Comparison of ENCODE assay signal across 11 cellular contexts in the genomic region with DNA sequence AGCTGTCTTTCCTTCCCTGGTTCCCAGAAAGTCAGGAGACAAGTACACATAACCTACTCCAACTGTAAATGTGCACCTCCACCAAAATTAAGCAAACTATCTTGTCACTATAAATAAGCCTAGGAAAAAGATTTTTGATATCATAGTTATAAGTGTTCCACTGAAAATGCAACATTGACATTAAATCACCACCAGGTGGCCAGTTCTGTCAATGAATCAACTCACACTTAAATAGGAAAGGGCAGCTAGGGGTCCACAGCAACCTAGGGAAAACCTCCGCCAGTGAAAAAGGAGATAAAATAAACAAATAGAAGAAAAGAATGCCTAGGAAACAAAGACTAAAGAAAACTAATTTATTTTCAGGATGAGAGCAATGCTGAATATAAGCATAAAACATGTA.
DNase-seq lines count a peak whose midpoint lies in the region; ATAC-seq and TF ChIP-seq lines count a peak whose summit lies in the region.
"Had no signal": no experiment of that assay in that cellular context is flagged by ENCODE, and none has a peak within 500 bp of the region (broad histone marks: within the 10 kb centered on the region; RNA-seq: fewer than 3 reads in every experiment).

No MANE protein-coding gene starts in this region.

- ATAC-seq in SK-N-SH treated with all-trans-retinoic acid at 6 μM for 48 hours, result 0 out of 3 replicates have a peak, but pooled peaks have one; percentile 40

- no peaks in the 10 kb centered on the region for H3K27me3 ChIP-seq in A673 (replicated peaks; ENCODE audit: insufficient read depth, low read depth, low read length, poor library complexity)
- H3K27me3 ChIP-seq in KMS-11 (ENCODE audit: insufficient read depth, low read depth), result no peaks in the 10 kb centered on the region

- no peak overlapping the region for H2AFZ ChIP-seq in KMS-11 (ENCODE audit: low read depth)

- H4K20me1 ChIP-seq in KMS-11 (ENCODE audit: insufficient read depth), result no peaks in the 10 kb centered on the region

- H3K79me2 ChIP-seq in KMS-11 (ENCODE audit: insufficient read depth, low read depth), result no peaks in the 10 kb centered on the region

- H3K4me3 ChIP-seq in A673 (ENCODE audit: low read depth, low read length, poor library complexity, severe bottlenecking) (no peak overlapping the region), KMS-11 (IDR thresholded peaks at IDR 0.05; ENCODE audit: insufficient read depth, low read depth, low read length) (no peak overlapping the region)

- TF ChIP-seq CTCF in A673 (conservative IDR thresholded peaks at IDR 0.05; ENCODE audit: low read depth, low read length) (peak; percentile 55), KMS-11 (conservative IDR thresholded peaks at IDR 0.05; ENCODE audit: low read depth, low read length) (peak; percentile 66)

- CTCF ChIA-PET in A673 (lab: Charles Lee), result interaction anchor here (1.0 kb wide), 1 partner anchor 1473 kb away, joined by 3 read pairs; no protein-coding TSS in a partner anchor

- H3K9me3 ChIP-seq in A673 (ENCODE audit: low read depth, low read length, poor library complexity, severe bottlenecking), result no peaks in the 10 kb centered on the region

- intact Hi-C loops in A673 (cut with micrococcal nuclease; ENCODE audit: unreplicated experiment), result loop anchor here (2.0 to 10.0 kb wide), 3 partner anchors 229 to 1471 kb away; no protein-coding TSS in a partner anchor

- no peak overlapping the region for H3K9ac ChIP-seq in KMS-11

- H3K36me3 ChIP-seq in A673 (ENCODE audit: insufficient read depth, low read length, poor library complexity, severe bottlenecking) (no peaks in the 10 kb centered on the region), KMS-11 (ENCODE audit: insufficient read depth) (no peaks in the 10 kb centered on the region)

- peak; percentile 37 for DNase-seq in A673 (ENCODE audit: low spot score)
- peak; percentile 0 for DNase-seq in iPS DF 19.7 (ENCODE audit: low read depth, low spot score)
- DNase-seq in NCI-H128 (lab: John Stamatoyannopoulos, UW; ENCODE audit: unreplicated experiment), result no peak
- DNase-seq in hypothalamus (lab: John Stamatoyannopoulos, UW), result no peak
- DNase-seq in NCI-H2029 treated with DMSO at 0.1 percent for 48 hours (lab: John Stamatoyannopoulos, UW), result no peak
- DNase-seq in activated T-cell treated with anti-CD3 and anti-CD28 coated beads for 4 hours, result no peak
- DNase-seq: CD4-positive, CD25-positive, alpha-beta regulatory T cell; MV-4-11; stimulated activated naive CD4-positive, alpha-beta T cell treated with Interleukin-2 at 50 U/mL for 16 hours had no signal

- POLR2A ChIA-PET in A673 (lab: Charles Lee; ENCODE audit: low non-redundant PET), result no interaction called here

- no TSS peak for BruUV-seq in A673 (replicated peaks; lab: Mats Ljungman, UMichigan)

- no peak overlapping the region for H3K27ac ChIP-seq in A673 (ENCODE audit: low read depth, low read length, poor library complexity, severe bottlenecking)
- no peak overlapping the region for H3K27ac ChIP-seq in KMS-11

- H3K4me2 ChIP-seq in KMS-11, result no peak overlapping the region

- H3K4me1 ChIP-seq in A673 (ENCODE audit: insufficient read depth, low read length, poor library complexity, severe bottlenecking) (peaks cover 3% of the 10 kb centered on the region), KMS-11 (ENCODE audit: low read depth, poor library complexity, severe bottlenecking) (no peaks in the 10 kb centered on the region)

TF ChIP-seq in SK-N-SH treated with all-trans-retinoic acid at 6 μM for 48 hours, 23 proteins besides CTCF, POLR2A, EP300 and RAD21:
- no peak for TF ChIP-seq CSDC2 (CRISPR knock-in tag; IDR thresholded peaks at IDR 0.05)
- no peak for TF ChIP-seq ZNF70 (CRISPR knock-in tag; IDR thresholded peaks at IDR 0.05)
- no peak for TF ChIP-seq ESRRG (CRISPR knock-in tag; IDR thresholded peaks at IDR 0.05)

Comparison
In these comparisons a context has a peak if more than half of its experiments do, and no peak if none do; other contexts are left out.
1. DNase-seq: peak in A673 (single experiment) and iPS DF 19.7 (single experiment); none in NCI-H128 (single experiment), hypothalamus (0 of 51), NCI-H2029 treated with DMSO at 0.1 percent for 48 hours (single experiment) and activated T-cell treated with anti-CD3 and anti-CD28 coated beads for 4 hours (single experiment).